In the genomic region with DNA sequence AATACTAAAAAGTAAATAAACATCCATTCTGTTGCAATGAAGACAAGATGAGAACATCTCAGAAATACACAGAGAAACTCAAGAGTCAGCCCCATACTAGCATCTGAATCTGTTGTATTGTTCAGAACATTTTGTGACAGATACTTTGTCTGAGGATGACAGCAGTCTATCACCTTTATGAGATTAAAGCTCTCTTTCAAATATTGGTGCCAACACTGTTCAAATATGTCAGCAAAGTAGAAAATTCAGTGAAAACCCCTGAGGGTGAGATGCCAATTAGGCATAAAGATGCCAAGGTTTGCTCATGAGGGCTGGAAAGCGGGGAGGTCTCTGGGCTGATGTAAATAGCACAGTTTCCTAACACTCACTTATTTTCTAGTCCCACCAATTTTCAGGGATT, we compare ENCODE assay signal across 7 cellular contexts.
"Had no signal": no experiment of that assay in that cellular context is flagged by ENCODE, and none has a peak within 500 bp of the region (broad histone marks: within the 10 kb centered on the region; RNA-seq: fewer than 3 reads in every experiment).

No MANE protein-coding gene starts in this region.

- H3K4me3 ChIP-seq: GM12878 had no signal

- FAIRE-seq: G401.6, GM12891, GM12892, GM19239 had no signal

- DNase-seq: GDM1, GF-D8 had no signal
